8 cellular contexts compared by ENCODE assay signal in genomic region chr12:113358381-113359132, GRCh38. TPM values are rescaled to one million over a fixed set of nuclear protein-coding genes. Genes with fewer than 3 reads are reported as not detected.
DNase-seq lines count a peak whose midpoint lies in the region; ATAC-seq and TF ChIP-seq lines count a peak whose summit lies in the region.

TSS of gene PLBD2 (plus strand) at chr12:113358587. CDS start at chr12:113358601, 14 bp downstream.

- peak within 1 kb of the TSS; percentile 79 to 91 (median 85) for H3K27ac ChIP-seq in Peyer's patch

- peak; percentile 98 for DNase-seq in DMS53 (lab: John Stamatoyannopoulos, UW)
- peak; percentile 96 to 98 (median 97) for DNase-seq in Peyer's patch
- DNase-seq in activated T-cell treated with anti-CD3 and anti-CD28 coated beads, Interleukin-2, amount 50 U/mL, for 48 hours, result peak; percentile 94 to 95
- peak; percentile 94 for DNase-seq in myocyte (ENCODE audit: low read depth)
- DNase-seq in stimulated activated CD8-positive, alpha-beta memory T cell treated with anti-CD3 and anti-CD28 coated beads, Interleukin-7, amount 100 ng/mL, for 4 hours (ENCODE audit: low read depth in 2 of 2), result peak; percentile 90 to 93

- peak; percentile 7 to 30 for TF ChIP-seq POLR2A in Peyer's patch (IDR thresholded peaks at IDR 0.05)

- H3K4me1 ChIP-seq in Peyer's patch, result peaks cover 0 to 11% (median 0%) of the 10 kb centered on the region in 4 donors

- peak; percentile 89 for ATAC-seq in GM21619 (IDR thresholded peaks at IDR 0.05; ENCODE audit: unreplicated experiment)
- peak; percentile 99 for ATAC-seq in esophagus mucosa

- no peaks in the 10 kb centered on the region for H3K36me3 ChIP-seq in Peyer's patch

- TF ChIP-seq RAD21 in Ishikawa (IDR thresholded peaks at IDR 0.05; ENCODE audit: low read depth), result no peak

- TF ChIP-seq EP300 in Ishikawa (IDR thresholded peaks at IDR 0.05; ENCODE audit: borderline replicate concordance), result no peak

- H3K4me3 ChIP-seq in Peyer's patch, result peak within 1 kb of the TSS; percentile 77 to 89 (median 86)

- no peaks in the 10 kb centered on the region for H3K27me3 ChIP-seq in Peyer's patch

- TF ChIP-seq CTCF in Peyer's patch (IDR thresholded peaks at IDR 0.05), result no peak

- no peaks in the 10 kb centered on the region for H3K9me3 ChIP-seq in Peyer's patch

TF ChIP-seq in Ishikawa, 13 proteins besides CTCF, POLR2A, EP300 and RAD21:
- peak; percentile 97 for TF ChIP-seq EGR1 (IDR thresholded peaks at IDR 0.05)
- peak; percentile 84 for TF ChIP-seq REST (IDR thresholded peaks at IDR 0.05; ENCODE audit: low read depth)
- 0 out of 2 replicates have a peak, but pooled peaks have one; percentile 5 for TF ChIP-seq NFIC (IDR thresholded peaks at IDR 0.05)
- no peak for TF ChIP-seq CREB1 (IDR thresholded peaks at IDR 0.05; ENCODE audit: low read depth)
- no peak for TF ChIP-seq FOXM1 (IDR thresholded peaks at IDR 0.05; ENCODE audit: borderline replicate concordance, low read depth)
- TF ChIP-seq TCF12 (IDR thresholded peaks at IDR 0.05; ENCODE audit: low read depth), result peak; percentile 38; the same call in 1 of the 2 replicates
- no peak; the same call in none of the 2 replicates for TF ChIP-seq YY1 (IDR thresholded peaks at IDR 0.05; ENCODE audit: low read depth)
- peak; percentile 64 for TF ChIP-seq MAX (IDR thresholded peaks at IDR 0.05)
- peak; percentile 96 for TF ChIP-seq USF1 (IDR thresholded peaks at IDR 0.05)
- TF ChIP-seq ZBTB7A (IDR thresholded peaks at IDR 0.05; ENCODE audit: low read depth), result peak; percentile 66; the same call in 1 of the 2 replicates

RNA-seq across cellular contexts. Expression of gene PLBD2, which starts in this region (rescaled TPM):
- total RNA-seq in Peyer's patch (10 to 100 TPM; 17.0 to 32.4 (median 24.1) TPM), esophagus mucosa (14.1 TPM), myocyte (25.9 and 30.8 TPM in 2 replicates)
- polyA plus RNA-seq in myocyte (2012), result 67.9 TPM

Comparison
In these comparisons a context has a peak if more than half of its experiments do, and no peak if none do; other contexts are left out.
1. Peak in every context shown above with its lines: DNase-seq, ATAC-seq, H3K4me3 ChIP-seq and H3K27ac ChIP-seq.